1 cellular context compared by ENCODE assay signal in the genomic region with DNA sequence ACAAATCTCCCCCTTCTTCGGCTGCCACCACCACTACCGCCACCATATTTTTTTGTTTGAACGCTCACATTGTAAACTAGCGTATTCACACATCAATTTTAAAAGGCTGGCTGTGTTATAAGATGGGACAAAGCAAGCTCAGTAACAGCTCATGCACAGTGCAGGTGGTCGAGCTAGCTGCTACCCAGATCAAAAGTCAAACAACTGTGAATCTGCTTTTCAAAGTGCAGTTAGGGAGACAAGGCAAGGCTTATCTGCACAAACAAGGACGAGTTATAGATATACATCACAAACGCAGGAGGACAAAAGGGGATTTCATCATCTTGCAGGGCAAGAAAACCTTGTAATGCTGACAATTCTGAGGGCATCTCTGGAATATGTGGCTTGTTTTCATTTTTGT.
TF ChIP-seq lines count a peak whose summit lies in the region.

No MANE protein-coding gene starts in this region.

TF ChIP-seq in HepG2, 621 proteins besides CTCF, POLR2A, EP300 and RAD21 (continued from another document and continues in another):
- TF ChIP-seq ATF7 (IDR thresholded peaks at IDR 0.05) (no peak), ATF7 (CRISPR knock-in tag; IDR thresholded peaks at IDR 0.05) (no peak), RFX3 (CRISPR knock-in tag; IDR thresholded peaks at IDR 0.05) (no peak), ZNF558 (CRISPR knock-in tag; IDR thresholded peaks at IDR 0.05; ENCODE audit: borderline replicate concordance) (no peak), NONO (IDR thresholded peaks at IDR 0.05) (no peak), NONO (CRISPR knock-in tag; conservative IDR thresholded peaks at IDR 0.05) (peak; percentile 60; the same call in 1 of the 2 replicates), CC2D1A (CRISPR knock-in tag; IDR thresholded peaks at IDR 0.05) (no peak), ZNF768 (CRISPR knock-in tag; IDR thresholded peaks at IDR 0.05) (no peak), POLR2G (IDR thresholded peaks at IDR 0.05; ENCODE audit: low read depth, low read length) (no peak), POGZ (CRISPR knock-in tag; IDR thresholded peaks at IDR 0.05) (peak; percentile 87), ZNF354B (CRISPR knock-in tag; IDR thresholded peaks at IDR 0.05) (no peak), ZNF788 (CRISPR knock-in tag; IDR thresholded peaks at IDR 0.05; ENCODE audit: borderline replicate concordance) (no peak; the same call in 1 of the 2 replicates), HNF4G (IDR thresholded peaks at IDR 0.05; ENCODE audit: borderline replicate concordance, low read depth, low read length) (peak; percentile 46; the same call in 1 of the 2 replicates), HNF4G (CRISPR knock-in tag; IDR thresholded peaks at IDR 0.05; ENCODE audit: borderline replicate concordance, low read depth) (peak; percentile 48; the same call in 1 of the 2 replicates), MEF2D (CRISPR knock-in tag; IDR thresholded peaks at IDR 0.05) (0 out of 2 replicates have a peak, but pooled peaks have one; percentile 23), KAT2B (IDR thresholded peaks at IDR 0.05; ENCODE audit: borderline replicate concordance, low read depth, low read length) (no peak), FOXJ3 (CRISPR knock-in tag; IDR thresholded peaks at IDR 0.05; ENCODE audit: borderline replicate concordance) (peak; percentile 72; the same call in 1 of the 2 replicates), ZNF567 (CRISPR knock-in tag; IDR thresholded peaks at IDR 0.05; ENCODE audit: borderline replicate concordance) (no peak), YEATS2 (CRISPR knock-in tag; IDR thresholded peaks at IDR 0.05; ENCODE audit: borderline replicate concordance) (peak; percentile 15; the same call in 1 of the 2 replicates), RFXANK (CRISPR knock-in tag; IDR thresholded peaks at IDR 0.05) (no peak), HNF4A (CRISPR knock-in tag; IDR thresholded peaks at IDR 0.05) (peak; percentile 87), ZNF792 (CRISPR knock-in tag; IDR thresholded peaks at IDR 0.05) (peak; percentile 78; the same call in 1 of the 2 replicates), ZNF530 (CRISPR knock-in tag; IDR thresholded peaks at IDR 0.05; ENCODE audit: low read depth) (no peak), THYN1 (CRISPR knock-in tag; IDR thresholded peaks at IDR 0.05; ENCODE audit: borderline replicate concordance, low read depth) (no peak), CEBPG (CRISPR knock-in tag; IDR thresholded peaks at IDR 0.05) (peak; percentile 96), ZNF383 (CRISPR knock-in tag; IDR thresholded peaks at IDR 0.05; ENCODE audit: borderline replicate concordance) (no peak), ARHGAP35 (CRISPR knock-in tag; IDR thresholded peaks at IDR 0.05; ENCODE audit: borderline replicate concordance) (no peak), KLF6 (CRISPR knock-in tag; IDR thresholded peaks at IDR 0.05) (no peak), SP140L (CRISPR knock-in tag; IDR thresholded peaks at IDR 0.05; ENCODE audit: borderline replicate concordance) (0 out of 2 replicates have a peak, but pooled peaks have one; percentile 85), AHR (CRISPR knock-in tag; IDR thresholded peaks at IDR 0.05) (no peak; the same call in 1 of the 2 replicates), ZBTB1 (CRISPR knock-in tag; IDR thresholded peaks at IDR 0.05; ENCODE audit: borderline replicate concordance) (no peak), SAFB2 (CRISPR knock-in tag; IDR thresholded peaks at IDR 0.05; ENCODE audit: borderline replicate concordance, low read depth) (no peak), ZNF652 (CRISPR knock-in tag; IDR thresholded peaks at IDR 0.05; ENCODE audit: borderline replicate concordance, low read depth) (no peak; the same call in 1 of the 2 replicates), SP5 (CRISPR knock-in tag; IDR thresholded peaks at IDR 0.05; ENCODE audit: borderline replicate concordance, low read depth) (0 out of 2 replicates have a peak, but pooled peaks have one; percentile 51), POLR2AphosphoS5 (IDR thresholded peaks at IDR 0.05; ENCODE audit: low read depth, low read length) (0 out of 2 replicates have a peak, but pooled peaks have one; percentile 20), CEBPB (IDR thresholded peaks at IDR 0.05; ENCODE audit: borderline replicate concordance, low read depth, low read length) (peak; percentile 84), DMAP1 (CRISPR knock-in tag; IDR thresholded peaks at IDR 0.05) (peak; percentile 73; the same call in 1 of the 2 replicates)
- TF ChIP-seq, protein P1, sequence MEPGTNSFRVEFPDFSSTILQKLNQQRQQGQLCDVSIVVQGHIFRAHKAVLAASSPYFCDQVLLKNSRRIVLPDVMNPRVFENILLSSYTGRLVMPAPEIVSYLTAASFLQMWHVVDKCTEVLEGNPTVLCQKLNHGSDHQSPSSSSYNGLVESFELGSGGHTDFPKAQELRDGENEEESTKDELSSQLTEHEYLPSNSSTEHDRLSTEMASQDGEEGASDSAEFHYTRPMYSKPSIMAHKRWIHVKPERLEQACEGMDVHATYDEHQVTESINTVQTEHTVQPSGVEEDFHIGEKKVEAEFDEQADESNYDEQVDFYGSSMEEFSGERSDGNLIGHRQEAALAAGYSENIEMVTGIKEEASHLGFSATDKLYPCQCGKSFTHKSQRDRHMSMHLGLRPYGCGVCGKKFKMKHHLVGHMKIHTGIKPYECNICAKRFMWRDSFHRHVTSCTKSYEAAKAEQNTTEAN (CRISPR knock-in tag; conservative IDR thresholded peaks at IDR 0.05): peak; percentile 79
- TF ChIP-seq, protein P2, sequence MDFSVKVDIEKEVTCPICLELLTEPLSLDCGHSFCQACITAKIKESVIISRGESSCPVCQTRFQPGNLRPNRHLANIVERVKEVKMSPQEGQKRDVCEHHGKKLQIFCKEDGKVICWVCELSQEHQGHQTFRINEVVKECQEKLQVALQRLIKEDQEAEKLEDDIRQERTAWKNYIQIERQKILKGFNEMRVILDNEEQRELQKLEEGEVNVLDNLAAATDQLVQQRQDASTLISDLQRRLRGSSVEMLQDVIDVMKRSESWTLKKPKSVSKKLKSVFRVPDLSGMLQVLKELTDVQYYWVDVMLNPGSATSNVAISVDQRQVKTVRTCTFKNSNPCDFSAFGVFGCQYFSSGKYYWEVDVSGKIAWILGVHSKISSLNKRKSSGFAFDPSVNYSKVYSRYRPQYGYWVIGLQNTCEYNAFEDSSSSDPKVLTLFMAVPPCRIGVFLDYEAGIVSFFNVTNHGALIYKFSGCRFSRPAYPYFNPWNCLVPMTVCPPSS (IDR thresholded peaks at IDR 0.05): no peak
- TF ChIP-seq, protein P3, sequence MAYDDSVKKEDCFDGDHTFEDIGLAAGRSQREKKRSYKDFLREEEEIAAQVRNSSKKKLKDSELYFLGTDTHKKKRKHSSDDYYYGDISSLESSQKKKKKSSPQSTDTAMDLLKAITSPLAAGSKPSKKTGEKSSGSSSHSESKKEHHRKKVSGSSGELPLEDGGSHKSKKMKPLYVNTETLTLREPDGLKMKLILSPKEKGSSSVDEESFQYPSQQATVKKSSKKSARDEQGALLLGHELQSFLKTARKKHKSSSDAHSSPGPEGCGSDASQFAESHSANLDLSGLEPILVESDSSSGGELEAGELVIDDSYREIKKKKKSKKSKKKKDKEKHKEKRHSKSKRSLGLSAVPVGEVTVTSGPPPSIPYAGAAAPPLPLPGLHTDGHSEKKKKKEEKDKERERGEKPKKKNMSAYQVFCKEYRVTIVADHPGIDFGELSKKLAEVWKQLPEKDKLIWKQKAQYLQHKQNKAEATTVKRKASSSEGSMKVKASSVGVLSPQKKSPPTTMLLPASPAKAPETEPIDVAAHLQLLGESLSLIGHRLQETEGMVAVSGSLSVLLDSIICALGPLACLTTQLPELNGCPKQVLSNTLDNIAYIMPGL (CRISPR knock-in tag; IDR thresholded peaks at IDR 0.05; ENCODE audit: borderline replicate concordance in 1 of 2, low read depth in 1 of 2): no peak
- TF ChIP-seq, protein P4, sequence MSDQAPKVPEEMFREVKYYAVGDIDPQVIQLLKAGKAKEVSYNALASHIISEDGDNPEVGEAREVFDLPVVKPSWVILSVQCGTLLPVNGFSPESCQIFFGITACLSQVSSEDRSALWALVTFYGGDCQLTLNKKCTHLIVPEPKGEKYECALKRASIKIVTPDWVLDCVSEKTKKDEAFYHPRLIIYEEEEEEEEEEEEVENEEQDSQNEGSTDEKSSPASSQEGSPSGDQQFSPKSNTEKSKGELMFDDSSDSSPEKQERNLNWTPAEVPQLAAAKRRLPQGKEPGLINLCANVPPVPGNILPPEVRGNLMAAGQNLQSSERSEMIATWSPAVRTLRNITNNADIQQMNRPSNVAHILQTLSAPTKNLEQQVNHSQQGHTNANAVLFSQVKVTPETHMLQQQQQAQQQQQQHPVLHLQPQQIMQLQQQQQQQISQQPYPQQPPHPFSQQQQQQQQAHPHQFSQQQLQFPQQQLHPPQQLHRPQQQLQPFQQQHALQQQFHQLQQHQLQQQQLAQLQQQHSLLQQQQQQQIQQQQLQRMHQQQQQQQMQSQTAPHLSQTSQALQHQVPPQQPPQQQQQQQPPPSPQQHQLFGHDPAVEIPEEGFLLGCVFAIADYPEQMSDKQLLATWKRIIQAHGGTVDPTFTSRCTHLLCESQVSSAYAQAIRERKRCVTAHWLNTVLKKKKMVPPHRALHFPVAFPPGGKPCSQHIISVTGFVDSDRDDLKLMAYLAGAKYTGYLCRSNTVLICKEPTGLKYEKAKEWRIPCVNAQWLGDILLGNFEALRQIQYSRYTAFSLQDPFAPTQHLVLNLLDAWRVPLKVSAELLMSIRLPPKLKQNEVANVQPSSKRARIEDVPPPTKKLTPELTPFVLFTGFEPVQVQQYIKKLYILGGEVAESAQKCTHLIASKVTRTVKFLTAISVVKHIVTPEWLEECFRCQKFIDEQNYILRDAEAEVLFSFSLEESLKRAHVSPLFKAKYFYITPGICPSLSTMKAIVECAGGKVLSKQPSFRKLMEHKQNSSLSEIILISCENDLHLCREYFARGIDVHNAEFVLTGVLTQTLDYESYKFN (CRISPR knock-in tag; conservative IDR thresholded peaks at IDR 0.05): peak; percentile 89
- TF ChIP-seq, protein P5, sequence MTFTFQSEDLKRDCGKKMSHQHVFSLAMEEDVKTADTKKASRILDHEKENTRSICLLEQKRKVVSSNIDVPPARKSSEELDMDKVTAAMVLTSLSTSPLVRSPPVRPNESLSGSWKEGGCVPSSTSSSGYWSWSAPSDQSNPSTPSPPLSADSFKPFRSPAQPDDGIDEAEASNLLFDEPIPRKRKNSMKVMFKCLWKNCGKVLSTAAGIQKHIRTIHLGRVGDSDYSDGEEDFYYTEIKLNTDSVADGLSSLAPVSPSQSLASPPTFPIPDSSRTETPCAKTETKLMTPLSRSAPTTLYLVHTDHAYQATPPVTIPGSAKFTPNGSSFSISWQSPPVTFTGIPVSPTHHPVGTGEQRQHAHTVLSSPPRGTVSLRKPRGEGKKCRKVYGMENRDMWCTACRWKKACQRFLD (CRISPR knock-in tag; IDR thresholded peaks at IDR 0.05; ENCODE audit: borderline replicate concordance): no peak
- TF ChIP-seq, protein P6, sequence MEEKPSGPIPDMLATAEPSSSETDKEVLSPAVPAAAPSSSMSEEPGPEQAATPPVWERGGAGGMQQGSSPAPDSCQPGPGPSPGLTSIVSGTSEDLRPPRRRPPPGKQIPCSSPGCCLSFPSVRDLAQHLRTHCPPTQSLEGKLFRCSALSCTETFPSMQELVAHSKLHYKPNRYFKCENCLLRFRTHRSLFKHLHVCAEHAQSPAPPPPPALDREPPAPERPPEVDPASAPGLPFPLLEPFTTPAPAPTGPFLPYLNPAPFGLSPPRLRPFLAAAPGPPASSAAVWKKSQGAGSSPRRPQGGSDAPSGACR (CRISPR knock-in tag; IDR thresholded peaks at IDR 0.05): no peak
- TF ChIP-seq, protein P7, sequence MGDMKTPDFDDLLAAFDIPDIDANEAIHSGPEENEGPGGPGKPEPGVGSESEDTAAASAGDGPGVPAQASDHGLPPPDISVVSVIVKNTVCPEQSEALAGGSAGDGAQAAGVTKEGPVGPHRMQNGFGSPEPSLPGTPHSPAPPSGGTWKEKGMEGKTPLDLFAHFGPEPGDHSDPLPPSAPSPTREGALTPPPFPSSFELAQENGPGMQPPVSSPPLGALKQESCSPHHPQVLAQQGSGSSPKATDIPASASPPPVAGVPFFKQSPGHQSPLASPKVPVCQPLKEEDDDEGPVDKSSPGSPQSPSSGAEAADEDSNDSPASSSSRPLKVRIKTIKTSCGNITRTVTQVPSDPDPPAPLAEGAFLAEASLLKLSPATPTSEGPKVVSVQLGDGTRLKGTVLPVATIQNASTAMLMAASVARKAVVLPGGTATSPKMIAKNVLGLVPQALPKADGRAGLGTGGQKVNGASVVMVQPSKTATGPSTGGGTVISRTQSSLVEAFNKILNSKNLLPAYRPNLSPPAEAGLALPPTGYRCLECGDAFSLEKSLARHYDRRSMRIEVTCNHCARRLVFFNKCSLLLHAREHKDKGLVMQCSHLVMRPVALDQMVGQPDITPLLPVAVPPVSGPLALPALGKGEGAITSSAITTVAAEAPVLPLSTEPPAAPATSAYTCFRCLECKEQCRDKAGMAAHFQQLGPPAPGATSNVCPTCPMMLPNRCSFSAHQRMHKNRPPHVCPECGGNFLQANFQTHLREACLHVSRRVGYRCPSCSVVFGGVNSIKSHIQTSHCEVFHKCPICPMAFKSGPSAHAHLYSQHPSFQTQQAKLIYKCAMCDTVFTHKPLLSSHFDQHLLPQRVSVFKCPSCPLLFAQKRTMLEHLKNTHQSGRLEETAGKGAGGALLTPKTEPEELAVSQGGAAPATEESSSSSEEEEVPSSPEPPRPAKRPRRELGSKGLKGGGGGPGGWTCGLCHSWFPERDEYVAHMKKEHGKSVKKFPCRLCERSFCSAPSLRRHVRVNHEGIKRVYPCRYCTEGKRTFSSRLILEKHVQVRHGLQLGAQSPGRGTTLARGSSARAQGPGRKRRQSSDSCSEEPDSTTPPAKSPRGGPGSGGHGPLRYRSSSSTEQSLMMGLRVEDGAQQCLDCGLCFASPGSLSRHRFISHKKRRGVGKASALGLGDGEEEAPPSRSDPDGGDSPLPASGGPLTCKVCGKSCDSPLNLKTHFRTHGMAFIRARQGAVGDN (CRISPR knock-in tag; IDR thresholded peaks at IDR 0.05): no peak
